ENCODE assay signal across 1 cellular context in the genomic region with DNA sequence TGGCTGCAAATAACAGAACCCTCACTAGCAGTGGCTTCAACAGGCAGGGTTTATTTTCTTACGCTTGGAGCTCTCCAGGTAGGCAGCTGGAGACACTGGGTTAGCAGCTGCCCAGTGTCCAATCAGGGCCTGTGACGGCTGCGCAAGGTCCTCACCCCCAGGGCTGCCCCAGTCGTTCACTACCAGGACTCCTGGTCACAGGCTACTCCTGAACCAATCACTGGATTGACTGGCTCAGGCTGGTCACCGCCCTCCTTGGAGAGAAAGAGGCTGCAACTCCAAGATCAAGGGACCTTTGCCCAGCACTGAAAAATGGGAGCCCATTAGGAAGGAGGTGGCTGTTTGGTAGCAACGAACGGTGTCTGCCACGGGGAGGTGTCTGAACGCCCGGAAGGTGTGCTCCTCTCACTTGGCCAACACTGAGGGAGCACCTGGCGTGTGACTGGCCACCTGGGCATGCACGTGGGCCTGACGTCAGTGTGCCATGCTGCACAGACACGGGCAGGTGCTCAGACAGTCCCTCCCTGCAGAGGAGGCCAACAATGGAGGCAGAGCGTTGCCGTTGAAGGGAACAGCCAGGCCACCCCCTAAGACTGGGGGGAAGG.
TF ChIP-seq lines count a peak whose summit lies in the region.

No MANE protein-coding gene starts in this region.

TF ChIP-seq in liver, 16 proteins besides CTCF, POLR2A, EP300 and RAD21 (continued from another document):
- TF ChIP-seq, protein P1, sequence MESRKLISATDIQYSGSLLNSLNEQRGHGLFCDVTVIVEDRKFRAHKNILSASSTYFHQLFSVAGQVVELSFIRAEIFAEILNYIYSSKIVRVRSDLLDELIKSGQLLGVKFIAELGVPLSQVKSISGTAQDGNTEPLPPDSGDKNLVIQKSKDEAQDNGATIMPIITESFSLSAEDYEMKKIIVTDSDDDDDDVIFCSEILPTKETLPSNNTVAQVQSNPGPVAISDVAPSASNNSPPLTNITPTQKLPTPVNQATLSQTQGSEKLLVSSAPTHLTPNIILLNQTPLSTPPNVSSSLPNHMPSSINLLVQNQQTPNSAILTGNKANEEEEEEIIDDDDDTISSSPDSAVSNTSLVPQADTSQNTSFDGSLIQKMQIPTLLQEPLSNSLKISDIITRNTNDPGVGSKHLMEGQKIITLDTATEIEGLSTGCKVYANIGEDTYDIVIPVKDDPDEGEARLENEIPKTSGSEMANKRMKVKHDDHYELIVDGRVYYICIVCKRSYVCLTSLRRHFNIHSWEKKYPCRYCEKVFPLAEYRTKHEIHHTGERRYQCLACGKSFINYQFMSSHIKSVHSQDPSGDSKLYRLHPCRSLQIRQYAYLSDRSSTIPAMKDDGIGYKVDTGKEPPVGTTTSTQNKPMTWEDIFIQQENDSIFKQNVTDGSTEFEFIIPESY (IDR thresholded peaks at IDR 0.05) = no peak
- TF ChIP-seq, protein P2, sequence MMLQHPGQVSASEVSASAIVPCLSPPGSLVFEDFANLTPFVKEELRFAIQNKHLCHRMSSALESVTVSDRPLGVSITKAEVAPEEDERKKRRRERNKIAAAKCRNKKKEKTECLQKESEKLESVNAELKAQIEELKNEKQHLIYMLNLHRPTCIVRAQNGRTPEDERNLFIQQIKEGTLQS (IDR thresholded peaks at IDR 0.05) = no peak
- TF ChIP-seq GABPA (IDR thresholded peaks at IDR 0.05 in 1 of 2, conservative IDR thresholded peaks at IDR 0.05 in 1 of 2) (peak in 1 of 2 donors; percentile 37), FOXA1 (IDR thresholded peaks at IDR 0.05) (no peak), HNF4G (IDR thresholded peaks at IDR 0.05) (no peak), JUND (IDR thresholded peaks at IDR 0.05) (peak in 1 of 2 donors; percentile 72), NR2F2 (IDR thresholded peaks at IDR 0.05) (no peak), FOXA2 (IDR thresholded peaks at IDR 0.05) (no peak), YY1 (IDR thresholded peaks at IDR 0.05) (peak; percentile 89), RXRA (IDR thresholded peaks at IDR 0.05) (peak; percentile 21 to 73), EGR1 (IDR thresholded peaks at IDR 0.05; ENCODE audit: low read depth in 2 of 2) (no peak), HNF4A (conservative IDR thresholded peaks at IDR 0.05) (peak; percentile 34 to 80)
- TF ChIP-seq, protein P3, sequence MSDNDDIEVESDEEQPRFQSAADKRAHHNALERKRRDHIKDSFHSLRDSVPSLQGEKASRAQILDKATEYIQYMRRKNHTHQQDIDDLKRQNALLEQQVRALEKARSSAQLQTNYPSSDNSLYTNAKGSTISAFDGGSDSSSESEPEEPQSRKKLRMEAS (IDR thresholded peaks at IDR 0.05) = peak; percentile 92
- TF ChIP-seq, protein P4, sequence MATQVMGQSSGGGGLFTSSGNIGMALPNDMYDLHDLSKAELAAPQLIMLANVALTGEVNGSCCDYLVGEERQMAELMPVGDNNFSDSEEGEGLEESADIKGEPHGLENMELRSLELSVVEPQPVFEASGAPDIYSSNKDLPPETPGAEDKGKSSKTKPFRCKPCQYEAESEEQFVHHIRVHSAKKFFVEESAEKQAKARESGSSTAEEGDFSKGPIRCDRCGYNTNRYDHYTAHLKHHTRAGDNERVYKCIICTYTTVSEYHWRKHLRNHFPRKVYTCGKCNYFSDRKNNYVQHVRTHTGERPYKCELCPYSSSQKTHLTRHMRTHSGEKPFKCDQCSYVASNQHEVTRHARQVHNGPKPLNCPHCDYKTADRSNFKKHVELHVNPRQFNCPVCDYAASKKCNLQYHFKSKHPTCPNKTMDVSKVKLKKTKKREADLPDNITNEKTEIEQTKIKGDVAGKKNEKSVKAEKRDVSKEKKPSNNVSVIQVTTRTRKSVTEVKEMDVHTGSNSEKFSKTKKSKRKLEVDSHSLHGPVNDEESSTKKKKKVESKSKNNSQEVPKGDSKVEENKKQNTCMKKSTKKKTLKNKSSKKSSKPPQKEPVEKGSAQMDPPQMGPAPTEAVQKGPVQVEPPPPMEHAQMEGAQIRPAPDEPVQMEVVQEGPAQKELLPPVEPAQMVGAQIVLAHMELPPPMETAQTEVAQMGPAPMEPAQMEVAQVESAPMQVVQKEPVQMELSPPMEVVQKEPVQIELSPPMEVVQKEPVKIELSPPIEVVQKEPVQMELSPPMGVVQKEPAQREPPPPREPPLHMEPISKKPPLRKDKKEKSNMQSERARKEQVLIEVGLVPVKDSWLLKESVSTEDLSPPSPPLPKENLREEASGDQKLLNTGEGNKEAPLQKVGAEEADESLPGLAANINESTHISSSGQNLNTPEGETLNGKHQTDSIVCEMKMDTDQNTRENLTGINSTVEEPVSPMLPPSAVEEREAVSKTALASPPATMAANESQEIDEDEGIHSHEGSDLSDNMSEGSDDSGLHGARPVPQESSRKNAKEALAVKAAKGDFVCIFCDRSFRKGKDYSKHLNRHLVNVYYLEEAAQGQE (IDR thresholded peaks at IDR 0.05) = peak; percentile 76
